ENCODE assay signal across 16 cellular contexts in the genomic region with DNA sequence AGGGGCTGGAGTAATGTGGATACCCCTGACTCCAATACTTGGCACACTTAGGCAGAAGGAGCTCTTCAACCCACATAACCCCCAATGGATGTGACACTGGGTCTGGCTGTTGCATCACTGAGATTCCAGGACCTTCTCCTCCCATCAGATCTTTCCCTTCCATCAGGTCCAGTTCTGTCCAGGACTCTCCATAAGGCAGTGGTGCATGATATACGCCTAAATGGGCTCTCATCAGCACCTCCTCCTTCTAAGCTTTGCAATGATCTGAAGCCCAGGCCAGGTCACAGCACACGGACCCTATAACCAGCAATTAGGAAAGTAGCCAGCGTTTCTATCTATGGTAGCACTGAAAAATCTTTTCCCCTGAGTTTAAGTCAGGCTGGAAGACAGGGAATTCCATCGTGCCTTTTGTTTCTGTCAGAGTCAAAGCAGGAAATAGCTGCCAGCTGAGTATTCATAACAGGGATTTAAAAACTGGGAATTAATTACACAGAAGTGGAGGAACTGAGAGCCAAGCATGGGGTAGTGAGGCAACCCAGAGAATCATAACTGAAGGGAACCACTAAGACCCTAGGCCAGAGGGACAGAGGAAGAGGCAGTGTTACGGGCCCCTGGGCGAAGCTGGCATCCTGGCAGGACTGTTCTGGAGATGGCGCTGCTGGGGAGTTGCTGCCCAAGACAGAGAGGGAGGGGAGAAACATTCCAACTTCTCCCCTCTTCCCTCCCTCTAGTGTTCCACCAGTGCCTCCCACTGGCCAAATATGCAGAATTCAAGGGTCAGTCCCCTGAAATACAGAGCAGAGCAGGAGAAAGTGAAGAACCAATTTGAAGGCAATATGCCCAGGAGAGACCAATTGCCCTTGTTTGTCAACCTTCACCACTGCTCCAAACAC. TPM values are rescaled to one million over a fixed set of nuclear protein-coding genes. Genes with fewer than 3 reads are reported as not detected.
DNase-seq lines count a peak whose midpoint lies in the region; ATAC-seq, FAIRE-seq and TF ChIP-seq lines count a peak whose summit lies in the region.
"Had no signal": no experiment of that assay in that cellular context is flagged by ENCODE, and none has a peak within 500 bp of the region (broad histone marks: within the 10 kb centered on the region; RNA-seq: fewer than 3 reads in every experiment).

No MANE protein-coding gene starts in this region.

- H3K27me3 ChIP-seq in H9 (ENCODE audit: insufficient read depth, low read length) (no peaks in the 10 kb centered on the region), astrocyte (ENCODE audit: insufficient read depth, low read length) (no peaks in the 10 kb centered on the region)
- H3K27me3 ChIP-seq: dorsolateral prefrontal cortex, heart right ventricle had no signal

- H3K18ac ChIP-seq in H9 (ENCODE audit: insufficient read length, low read depth, low read length) = no peak overlapping the region

- H3K27ac ChIP-seq in H9 (ENCODE audit: insufficient read length, low read depth, low read length) (no peak overlapping the region), astrocyte (ENCODE audit: low read depth, low read length) (no peak overlapping the region)
- H3K27ac ChIP-seq: dorsolateral prefrontal cortex, heart right ventricle, parathyroid adenoma had no signal

- no peak overlapping the region for H4K5ac ChIP-seq in H9 (ENCODE audit: insufficient read length, low read depth, low read length)

- no peaks in the 10 kb centered on the region for H3K4me1 ChIP-seq in H9 (ENCODE audit: insufficient read depth, low read length)
- H3K4me1 ChIP-seq in astrocyte (ENCODE audit: insufficient read depth, low read length) = peaks cover 3% of the 10 kb centered on the region
- H3K4me1 ChIP-seq: parathyroid adenoma had no signal

- H2BK20ac ChIP-seq in H9 (ENCODE audit: low read depth, low read length, poor library complexity, severe bottlenecking) = no peak overlapping the region

- peak overlapping the region; percentile 77 for H2AK5ac ChIP-seq in H9 (ENCODE audit: insufficient read length, low read length)

- no peak overlapping the region for H2BK12ac ChIP-seq in H9 (ENCODE audit: insufficient read length, low read depth, low read length)

- H3K56ac ChIP-seq in H9 (ENCODE audit: insufficient read length, low read depth, low read length) = no peak overlapping the region

- H3K14ac ChIP-seq in H9 (ENCODE audit: insufficient read depth, low read length) = no peak overlapping the region

- no peak overlapping the region for H2BK5ac ChIP-seq in H9 (ENCODE audit: insufficient read length, low read length)

- no peak overlapping the region for H4K8ac ChIP-seq in H9 (replicated peaks; ENCODE audit: insufficient read length, low read depth, low read length)

- H3K27ac Mint-ChIP-seq in H9 (no peak overlapping the region), astrocyte (ENCODE audit: unreplicated experiment) (peak overlapping the region; percentile 59), Calu3 (ENCODE audit: unreplicated experiment) (no peak overlapping the region)
- H3K27ac Mint-ChIP-seq: activated naive CD4-positive, alpha-beta T cell treated with anti-CD3 and anti-CD28 coated beads for 36 hours; CD8-positive, alpha-beta T cell had no signal

- intact Hi-C loops in Calu3 (cut with micrococcal nuclease; ENCODE audit: unreplicated experiment) = no loop called here

- H3K4me3 Mint-ChIP-seq in H9 = no peak overlapping the region
- H3K4me3 Mint-ChIP-seq in astrocyte (ENCODE audit: unreplicated experiment) = no peak overlapping the region
- no peak overlapping the region for H3K4me3 Mint-ChIP-seq in Calu3 (ENCODE audit: low read depth, unreplicated experiment)
- H3K4me3 Mint-ChIP-seq: activated naive CD4-positive, alpha-beta T cell treated with anti-CD3 and anti-CD28 coated beads for 36 hours; CD8-positive, alpha-beta T cell had no signal

- no peak overlapping the region for H4K91ac ChIP-seq in H9 (ENCODE audit: insufficient read length, low read depth, low read length)

- H3K79me1 ChIP-seq in H9 (ENCODE audit: insufficient read depth, low read depth, low read length, poor library complexity, severe bottlenecking) = no peaks in the 10 kb centered on the region

- no peak overlapping the region for H3K4me2 ChIP-seq in H9 (ENCODE audit: insufficient read depth, insufficient read length, low read length)
- peak overlapping the region; percentile 36 for H3K4me2 ChIP-seq in astrocyte (ENCODE audit: low read length)

- H2BK15ac ChIP-seq in H9 (ENCODE audit: low read depth, low read length) = no peak overlapping the region

- H3K4me1 Mint-ChIP-seq in H9 (no peaks in the 10 kb centered on the region), astrocyte (ENCODE audit: low read depth, unreplicated experiment) (no peaks in the 10 kb centered on the region), Calu3 (ENCODE audit: low read depth, unreplicated experiment) (no peaks in the 10 kb centered on the region)

- H3K9ac ChIP-seq in H9 (ENCODE audit: extremely low read depth, insufficient read length, low read length) (no peak overlapping the region), astrocyte (ENCODE audit: low read length) (no peak overlapping the region)
- H3K9ac ChIP-seq: parathyroid adenoma had no signal

- no peak overlapping the region for H3K4ac ChIP-seq in H9 (ENCODE audit: low read depth, low read length)

- FAIRE-seq in astrocyte (lab: Jason Lieb, UNC) = peak; percentile 58

- H2BK120ac ChIP-seq in H9 (ENCODE audit: low read depth, low read length, poor library complexity, severe bottlenecking) = no peak overlapping the region

- H4K20me1 ChIP-seq in H9 (ENCODE audit: control insufficient read depth, insufficient read depth, insufficient read length) (no peaks in the 10 kb centered on the region), astrocyte (ENCODE audit: insufficient read depth, low read length) (no peaks in the 10 kb centered on the region)

- H2AFZ ChIP-seq in H9 (ENCODE audit: low read length) (no peak overlapping the region), astrocyte (ENCODE audit: low read depth, low read length) (peak overlapping the region; percentile 53)
- H2AFZ ChIP-seq: parathyroid adenoma had no signal

- H3K4me3 ChIP-seq in astrocyte (ENCODE audit: insufficient read depth, low read depth, low read length) = no peak overlapping the region
- H3K4me3 ChIP-seq: dorsolateral prefrontal cortex, heart right ventricle had no signal

- H3T11ph ChIP-seq in H9 (ENCODE audit: low read length) = no peak overlapping the region

- no peaks in the 10 kb centered on the region for H3K27me3 Mint-ChIP-seq in H9 (ENCODE audit: low read depth)
- H3K27me3 Mint-ChIP-seq in astrocyte (ENCODE audit: low read depth, unreplicated experiment) = no peaks in the 10 kb centered on the region
- H3K27me3 Mint-ChIP-seq in Calu3 (ENCODE audit: unreplicated experiment) = no peaks in the 10 kb centered on the region

- H3K9me3 ChIP-seq in H9 (ENCODE audit: control insufficient read depth, low read depth, low read length) (no peaks in the 10 kb centered on the region), astrocyte (ENCODE audit: insufficient read depth, low read depth, low read length) (no peaks in the 10 kb centered on the region)
- H3K9me3 ChIP-seq: heart right ventricle had no signal

- H3K9me3 Mint-ChIP-seq in H9 (no peaks in the 10 kb centered on the region), astrocyte (ENCODE audit: unreplicated experiment) (no peaks in the 10 kb centered on the region), Calu3 (ENCODE audit: low read depth, unreplicated experiment) (no peaks in the 10 kb centered on the region)
- H3K9me3 Mint-ChIP-seq: activated naive CD4-positive, alpha-beta T cell treated with anti-CD3 and anti-CD28 coated beads for 36 hours; CD8-positive, alpha-beta T cell had no signal

- H3K36me3 Mint-ChIP-seq in H9 (ENCODE audit: insufficient read depth in 1 of 3, low read depth in 3 of 3) (no peaks in the 10 kb centered on the region), astrocyte (ENCODE audit: low read depth, unreplicated experiment) (no peaks in the 10 kb centered on the region), Calu3 (ENCODE audit: insufficient read depth, unreplicated experiment) (no peaks in the 10 kb centered on the region)
- H3K36me3 Mint-ChIP-seq: CD8-positive, alpha-beta T cell had no signal

- no peak for DNase-seq in AG09319 (ENCODE audit: extremely low read depth, low read depth)
- DNase-seq in H9 = no peak
- peak; percentile 24 for DNase-seq in astrocyte (ENCODE audit: low read depth)
- peak; percentile 28 for DNase-seq in iris pigment epithelial cell (ENCODE audit: low read depth)
- no peak for DNase-seq in NCI-H446 treated with DMSO at 0.1 percent for 48 hours (lab: John Stamatoyannopoulos, UW)
- DNase-seq in stimulated activated naive CD8-positive, alpha-beta T cell treated with anti-CD3 and anti-CD28 coated beads, Interleukin-15, Interleukin-2, amounts not matched to agents 100 U/mL and 50 U/mL, for 24 hours = no peak
- no peak for DNase-seq in Calu3
- no peak for DNase-seq in RKO (ENCODE audit: low spot score)
- DNase-seq: activated CD8-positive, alpha-beta memory T cell treated with anti-CD3 and anti-CD28 coated beads for 24 hours; activated naive CD4-positive, alpha-beta T cell treated with anti-CD3 and anti-CD28 coated beads for 36 hours; CD8-positive, alpha-beta T cell; dorsolateral prefrontal cortex; heart right ventricle; NCI-H2171; stimulated activated CD4-positive, alpha-beta T cell treated with anti-CD3 and anti-CD28 coated beads, Interleukin-1b, Interleukin-23, amount 100 ng/mL, for 48 hours had no signal

- TF ChIP-seq CTCF in AG09319 (IDR thresholded peaks at IDR 0.05; ENCODE audit: low read depth, low read length) (peak; percentile 10; the same call in 1 of the 2 replicates), H9 (conservative IDR thresholded peaks at IDR 0.05) (peak; percentile 48; the same call in 2 of the 3 replicates), astrocyte (IDR thresholded peaks at IDR 0.05; ENCODE audit: insufficient read depth, low read depth, low read length) (no peak), Calu3 (IDR thresholded peaks at IDR 0.05; ENCODE audit: unreplicated experiment) (no peak)

- no TSS peak for BruUV-seq in Calu3 (replicated peaks; lab: Mats Ljungman, UMichigan)

- H3K79me2 ChIP-seq in H9 (ENCODE audit: insufficient read depth, low read length) = no peaks in the 10 kb centered on the region
- no peaks in the 10 kb centered on the region for H3K79me2 ChIP-seq in astrocyte (ENCODE audit: insufficient read depth, low read length)
- H3K79me2 ChIP-seq: parathyroid adenoma had no signal

- no CpG with 5 or more reads among the region's 7 CpGs for WGBS in H9 (ENCODE audit: extremely low coverage, insufficient read length, low lambda C conversion rate)

- H3K23ac ChIP-seq in H9 (ENCODE audit: insufficient read length, low read depth, low read length) = no peak overlapping the region

- no peak for ATAC-seq in stimulated activated naive CD8-positive, alpha-beta T cell treated with anti-CD3 and anti-CD28 coated beads, Interleukin-15, Interleukin-2, amounts not matched to agents 100 U/mL and 50 U/mL, for 24 hours
- ATAC-seq: CD8-positive, alpha-beta T cell; heart right ventricle had no signal

- CTCF ChIA-PET in Calu3 (lab: Charles Lee) = interaction anchor here (0.6 kb wide), 1 partner anchor 462 kb away, joined by 3 read pairs; no protein-coding TSS in a partner anchor

- no peaks in the 10 kb centered on the region for H3K36me3 ChIP-seq in astrocyte (ENCODE audit: insufficient read depth, low read length)
- H3K36me3 ChIP-seq: heart right ventricle had no signal

- no peaks in the 10 kb centered on the region for H3K23me2 ChIP-seq in H9 (ENCODE audit: insufficient read length, low read depth, low read length, poor library complexity, severe bottlenecking)

RNA-seq across cellular contexts. Expression of a gene that starts 37.5 kb away (rescaled TPM):
- 31.0 and 42.0 TPM in 2 replicates for total RNA-seq in H9 (2021)
- total RNA-seq in astrocyte = 1.7 and 1.8 TPM in 2 replicates
- 45.7 and 50.4 TPM in 2 replicates for total RNA-seq in Calu3 (2022)

Comparison
In these comparisons a context has a peak if more than half of its experiments do, and no peak if none do; other contexts are left out.
1. DNase-seq: peak in astrocyte (single experiment) and iris pigment epithelial cell (single experiment); none in AG09319 (single experiment), H9 (single experiment), NCI-H446 treated with DMSO at 0.1 percent for 48 hours (single experiment), stimulated activated naive CD8-positive, alpha-beta T cell treated with anti-CD3 and anti-CD28 coated beads, Interleukin-15, Interleukin-2, amounts not matched to agents 100 U/mL and 50 U/mL, for 24 hours (single experiment), Calu3 (single experiment) and RKO (single experiment).
2. CTCF ChIP-seq: peak in AG09319 (single experiment) and H9 (single experiment); none in astrocyte (single experiment) and Calu3 (single experiment).
3. RNA of a gene that starts 37.5 kb away (total RNA-seq): 45.7 to 50.4 TPM in Calu3 and 31.0 to 42.0 TPM in H9; 1.7 to 1.8 TPM in astrocyte; every median in the first group is over 10 times any median in the second.